Comparison of ENCODE assay signal across 8 cellular contexts in the genomic region with DNA sequence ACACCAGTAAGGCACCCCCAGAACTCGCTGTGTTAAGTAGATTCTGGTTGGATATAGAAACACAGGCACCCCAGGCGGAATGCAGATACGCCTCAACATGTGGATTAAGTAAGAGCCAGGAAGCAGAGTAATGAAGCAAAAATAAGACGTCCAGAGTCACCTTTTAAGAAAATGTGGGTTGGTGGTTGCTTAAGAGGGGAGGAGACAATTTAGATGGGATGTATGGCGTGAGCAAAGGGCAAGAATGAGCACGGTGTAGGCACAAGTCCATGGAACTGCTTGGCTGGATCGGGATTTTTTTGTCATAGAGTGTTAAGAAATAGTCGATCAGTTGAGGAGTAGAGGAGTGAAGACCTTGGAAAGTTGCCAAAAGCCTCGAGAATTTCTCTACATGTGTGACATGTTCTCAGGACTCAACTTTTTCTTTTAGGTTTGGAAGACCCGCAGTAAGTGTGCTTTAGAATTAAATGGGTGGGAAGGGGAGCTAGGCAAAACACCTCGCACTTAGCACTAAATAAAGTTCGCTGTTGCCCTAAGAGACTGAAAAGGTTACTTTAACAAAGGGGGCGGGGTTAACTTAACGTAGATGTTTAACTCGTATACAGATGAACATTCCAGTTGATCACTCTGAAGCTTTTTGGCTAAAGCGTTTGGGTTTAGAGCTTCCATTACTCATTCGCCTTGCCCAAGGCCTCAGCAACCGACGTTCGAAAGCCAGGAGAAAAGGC. TPM values are rescaled to one million over a fixed set of nuclear protein-coding genes. Genes with fewer than 3 reads are reported as not detected.
DNase-seq lines count a peak whose midpoint lies in the region; ATAC-seq, FAIRE-seq and TF ChIP-seq lines count a peak whose summit lies in the region.

No MANE protein-coding gene starts in this region.

- TF ChIP-seq POLR2A in A549 (IDR thresholded peaks at IDR 0.05; ENCODE audit: low read length) = peak; percentile 40

- intact Hi-C loops in activated CD8-positive, alpha-beta T cell treated with anti-CD3 and anti-CD28 coated beads for 36 hours (cut with micrococcal nuclease) = loop anchor here (5.0 to 10.0 kb wide), 4 partner anchors 94 to 519 kb away; a partner anchor contains a TSS

- no peak for DNase-seq in A549 (ENCODE audit: low read depth in 1 of 2, low spot score in 1 of 2)
- no peak for DNase-seq in activated CD8-positive, alpha-beta T cell treated with anti-CD3 and anti-CD28 coated beads for 36 hours
- DNase-seq in immature natural killer cell = no peak
- no peak for DNase-seq in NCI-H187 treated with DMSO at 0.1 percent for 48 hours (lab: John Stamatoyannopoulos, UW)

- H3K4me1 Mint-ChIP-seq in activated CD8-positive, alpha-beta T cell treated with anti-CD3 and anti-CD28 coated beads for 36 hours (ENCODE audit: low read depth) = peaks cover 14% of the 10 kb centered on the region
- peaks cover 42 to 56% of the 10 kb centered on the region in 2 donors for H3K4me1 Mint-ChIP-seq in immature natural killer cell

- 26% methylated on average over 20 of the region's 20 CpGs for WGBS in A549 (ENCODE audit: missing lambda C conversion rate)

- ATAC-seq in A549 (peak; percentile 71 to 74), GM21360 (IDR thresholded peaks at IDR 0.05; ENCODE audit: unreplicated experiment) (no peak), GM19324 (IDR thresholded peaks at IDR 0.05; ENCODE audit: low FRiP score, unreplicated experiment) (no peak)
- no peak for ATAC-seq in activated CD8-positive, alpha-beta T cell treated with anti-CD3 and anti-CD28 coated beads for 36 hours

- H3K4me3 ChIP-seq in A549 = peak overlapping the region; percentile 42
- peak overlapping the region; percentile 21 for H3K4me3 ChIP-seq in HEK293 (ENCODE audit: low read depth, low read length)
- peak overlapping the region; percentile 60 to 87 (median 82) for H3K4me3 ChIP-seq in subcutaneous abdominal adipose tissue (ENCODE audit: low read depth in 1 of 5, low read length in 5 of 5)

- H3K4me1 ChIP-seq in A549 = peaks cover 25% of the 10 kb centered on the region
- H3K4me1 ChIP-seq in HEK293 (ENCODE audit: control insufficient read depth, insufficient read depth, low read length) = no peaks in the 10 kb centered on the region
- peaks cover 3 to 32% (median 27%) of the 10 kb centered on the region in 5 donors for H3K4me1 ChIP-seq in subcutaneous abdominal adipose tissue (ENCODE audit: control insufficient read depth in 5 of 5, insufficient read depth in 5 of 5, low read length in 5 of 5)

- peak overlapping the region; percentile 9 to 80 (median 66) for H3K9ac ChIP-seq in subcutaneous abdominal adipose tissue (ENCODE audit: low read length in 5 of 5)

- TF ChIP-seq RAD21 in A549 (conservative IDR thresholded peaks at IDR 0.05 in 1 of 2, IDR thresholded peaks at IDR 0.05 in 1 of 2) = no peak; a peak in 1 of 5 replicates

- H3K27ac ChIP-seq in A549 = peak overlapping the region; percentile 89 to 90
- H3K27ac ChIP-seq in HEK293 (ENCODE audit: extremely low read depth, low read depth, low read length) = peak overlapping the region; percentile 29; the same call in 1 of the 2 replicates
- H3K27ac ChIP-seq in subcutaneous abdominal adipose tissue (ENCODE audit: low read depth, low read length) = peak overlapping the region; percentile 96

- H3K27me3 Mint-ChIP-seq in activated CD8-positive, alpha-beta T cell treated with anti-CD3 and anti-CD28 coated beads for 36 hours = no peaks in the 10 kb centered on the region
- H3K27me3 Mint-ChIP-seq in immature natural killer cell (ENCODE audit: low read depth in 3 of 3) = peaks cover 17 to 26% (median 19%) of the 10 kb centered on the region in 3 donors

- no peak for FAIRE-seq in A549 (lab: Jason Lieb, UNC)

- no peaks in the 10 kb centered on the region for H3K9me3 Mint-ChIP-seq in activated CD8-positive, alpha-beta T cell treated with anti-CD3 and anti-CD28 coated beads for 36 hours
- peaks cover 0 to 1% (median 0%) of the 10 kb centered on the region in 6 donors for H3K9me3 Mint-ChIP-seq in immature natural killer cell

- peak overlapping the region; percentile 100 for H3K27ac Mint-ChIP-seq in activated CD8-positive, alpha-beta T cell treated with anti-CD3 and anti-CD28 coated beads for 36 hours
- H3K27ac Mint-ChIP-seq in immature natural killer cell = peak overlapping the region; percentile 95 to 100 (median 98)

- H3K27me3 ChIP-seq in subcutaneous abdominal adipose tissue (ENCODE audit: control insufficient read depth in 5 of 5, insufficient read depth in 4 of 5, low read length in 5 of 5) = no peaks in the 10 kb centered on the region

- no peak for TF ChIP-seq EP300 in A549 (IDR thresholded peaks at IDR 0.05)

- CTCF ChIA-PET in A549 (lab: Yijun Ruan, JAX) (interaction anchor here (0.6 to 1.4 kb wide), 5 partner anchors 15 to 111 kb away, joined by 3 to 7 read pairs (median 3); no protein-coding TSS in a partner anchor), HEK293 (lab: Yijun Ruan, JAX) (interaction anchor here (0.7 to 1.3 kb wide), 7 partner anchors 12 to 395 kb away, joined by 3 to 5 read pairs (median 3); no protein-coding TSS in a partner anchor)
- CTCF ChIA-PET in activated CD8-positive, alpha-beta T cell treated with anti-CD3 and anti-CD28 coated beads for 36 hours (lab: Charles Lee) = interaction anchor here (1.0 to 1.7 kb wide), 4 partner anchors 9 to 158 kb away, joined by 3 to 7 read pairs (median 6); no protein-coding TSS in a partner anchor

- peak overlapping the region; percentile 95 for H3K4me3 Mint-ChIP-seq in activated CD8-positive, alpha-beta T cell treated with anti-CD3 and anti-CD28 coated beads for 36 hours
- peak overlapping the region; percentile 96 to 99 (median 99) for H3K4me3 Mint-ChIP-seq in immature natural killer cell

- H3K9me3 ChIP-seq in A549 = no peaks in the 10 kb centered on the region
- H3K9me3 ChIP-seq in HEK293 (ENCODE audit: control insufficient read depth, insufficient read depth, low read depth, low read length) = no peaks in the 10 kb centered on the region
- H3K9me3 ChIP-seq in subcutaneous abdominal adipose tissue (ENCODE audit: control insufficient read depth in 5 of 5, low read length in 5 of 5) = no peaks in the 10 kb centered on the region

- H3K36me3 ChIP-seq in HEK293 (ENCODE audit: control insufficient read depth in 2 of 2, insufficient read depth in 1 of 2, low read length in 2 of 2) (no peaks in the 10 kb centered on the region), subcutaneous abdominal adipose tissue (ENCODE audit: control insufficient read depth in 5 of 5, insufficient read depth in 5 of 5, low read length in 5 of 5) (no peaks in the 10 kb centered on the region)

- peak overlapping the region; percentile 85 for H3K4me2 ChIP-seq in A549

- H3K36me3 Mint-ChIP-seq in activated CD8-positive, alpha-beta T cell treated with anti-CD3 and anti-CD28 coated beads for 36 hours (ENCODE audit: low read depth) = peaks cover 29% of the 10 kb centered on the region
- H3K36me3 Mint-ChIP-seq in immature natural killer cell = no peaks in the 10 kb centered on the region

- POLR2A ChIA-PET in A549 (lab: Yijun Ruan, JAX) = interaction anchor here (0.7 to 2.8 kb wide), 21 partner anchors 10 to 1110 kb away, joined by 3 to 47 read pairs (median 6); a partner anchor contains a TSS
- POLR2A ChIA-PET in HEK293 (lab: Yijun Ruan, JAX) = interaction anchor here (0.6 to 1.7 kb wide), 12 partner anchors 8 to 1385 kb away, joined by 3 to 24 read pairs (median 3); no protein-coding TSS in a partner anchor
- POLR2A ChIA-PET in activated CD8-positive, alpha-beta T cell treated with anti-CD3 and anti-CD28 coated beads for 36 hours (lab: Charles Lee) = interaction anchor here (0.6 to 5.3 kb wide), 15 partner anchors 8 to 249 kb away, joined by 3 to 64 read pairs (median 4); no protein-coding TSS in a partner anchor

- TF ChIP-seq CTCF in A549 (IDR thresholded peaks at IDR 0.05) = no peak
- no peak for TF ChIP-seq CTCF in HEK293 (tag by site-specific recombination; IDR thresholded peaks at IDR 0.05)
- TF ChIP-seq CTCF in activated CD8-positive, alpha-beta T cell treated with anti-CD3 and anti-CD28 coated beads for 36 hours (IDR thresholded peaks at IDR 0.05) = no peak

TF ChIP-seq in A549, 52 proteins besides CTCF, POLR2A, EP300 and RAD21 (continues in another document):
- no peak for TF ChIP-seq HOXA7 (CRISPR knock-in tag; IDR thresholded peaks at IDR 0.05)
- peak; percentile 23; the same call in 1 of the 2 replicates for TF ChIP-seq HOXB5 (CRISPR knock-in tag; IDR thresholded peaks at IDR 0.05)
- no peak for TF ChIP-seq ZNF302 (CRISPR knock-in tag; IDR thresholded peaks at IDR 0.05)
- TF ChIP-seq FOSL2 (IDR thresholded peaks at IDR 0.05) = no peak
- peak; percentile 51 for TF ChIP-seq FOSL2 (CRISPR knock-in tag; IDR thresholded peaks at IDR 0.05)
- no peak for TF ChIP-seq ESRRA (IDR thresholded peaks at IDR 0.05; ENCODE audit: borderline replicate concordance, low read length)
- 0 out of 2 replicates have a peak, but pooled peaks have one; percentile 20 for TF ChIP-seq MYC (IDR thresholded peaks at IDR 0.05; ENCODE audit: borderline replicate concordance, low read length)
- peak; percentile 92 for TF ChIP-seq RFX5 (IDR thresholded peaks at IDR 0.05)

TF ChIP-seq in HEK293, 187 proteins besides CTCF, POLR2A, EP300 and RAD21:
- TF ChIP-seq ZSCAN23 (tag by site-specific recombination; IDR thresholded peaks at IDR 0.05) (no peak), ZNF10 (tag by site-specific recombination; IDR thresholded peaks at IDR 0.05) (0 out of 2 replicates have a peak, but pooled peaks have one; percentile 34), ZFP37 (tag by site-specific recombination; IDR thresholded peaks at IDR 0.05) (0 out of 2 replicates have a peak, but pooled peaks have one; percentile 35)

RNA-seq across cellular contexts. Expression of a gene that starts 0.7 kb away (rescaled TPM):
- 34.2 and 42.6 TPM in 2 replicates for polyA plus RNA-seq in A549 (2011; rRNA removed)
- 6.6 and 7.1 TPM in 2 replicates for polyA plus RNA-seq in A549 (2012; cell fraction: cytosol; rRNA removed)
- polyA plus RNA-seq in A549 (2012; cell fraction: nucleus; rRNA removed) = 8.0 and 10.7 TPM in 2 replicates
- polyA plus RNA-seq in A549 (2017; fragmentation: RNase III; extraction: RNeasy Plus Mini Kit Qiagen cat#74134 plus additional on column Dnase treatment) = 33.9 to 38.4 TPM (median 36.2 TPM) in 3 replicates
- 46.6 and 53.4 TPM in 2 replicates for polyA minus RNA-seq in A549 (2011; rRNA and poly(A)+ RNA removed)
- 10 to 100 TPM; 25.6 to 25.8 TPM for total RNA-seq in activated CD8-positive, alpha-beta T cell treated with anti-CD3 and anti-CD28 coated beads for 36 hours
- 10 to 100 TPM; 10.2 to 18.9 (median 17.5) TPM for polyA plus RNA-seq in immature natural killer cell

Comparison
In these comparisons a context has a peak if more than half of its experiments do, and no peak if none do; other contexts are left out.
1. ATAC-seq: peak in A549 (2 of 2); none in activated CD8-positive, alpha-beta T cell treated with anti-CD3 and anti-CD28 coated beads for 36 hours (single experiment), GM21360 (single experiment) and GM19324 (single experiment).
2. H3K27ac ChIP-seq: peak in every context shown above with its lines; median percentile 96 in subcutaneous abdominal adipose tissue; 90 in A549; 29 in HEK293.
3. H3K4me3 ChIP-seq: peak in every context shown above with its lines; median percentile 82 in subcutaneous abdominal adipose tissue; 42 in A549; 21 in HEK293.